ENCODE assay signal across 1 cellular context in genomic region chr20:4720121-4720976, GRCh38.
TF ChIP-seq lines count a peak whose summit lies in the region.

No MANE protein-coding gene starts in this region.

TF ChIP-seq in HepG2, 621 proteins besides CTCF, POLR2A, EP300 and RAD21 (continued from another document and continues in another):
- peak; percentile 69; the same call in 1 of the 2 replicates for TF ChIP-seq ZNF710 (CRISPR knock-in tag; IDR thresholded peaks at IDR 0.05; ENCODE audit: borderline replicate concordance)
- TF ChIP-seq ZNF704 (CRISPR knock-in tag; IDR thresholded peaks at IDR 0.05; ENCODE audit: borderline replicate concordance): no peak
- no peak for TF ChIP-seq ZNF101 (CRISPR knock-in tag; IDR thresholded peaks at IDR 0.05; ENCODE audit: borderline replicate concordance, low read depth)
- no peak for TF ChIP-seq NR3C1 (CRISPR knock-in tag; IDR thresholded peaks at IDR 0.05)
- no peak for TF ChIP-seq ZNF143 (CRISPR knock-in tag; IDR thresholded peaks at IDR 0.05)
- TF ChIP-seq ATF2 (CRISPR knock-in tag; IDR thresholded peaks at IDR 0.05): no peak
- 0 out of 2 replicates have a peak, but pooled peaks have one; percentile 48 for TF ChIP-seq FOXA1 (IDR thresholded peaks at IDR 0.05)
- TF ChIP-seq FOXA1 (CRISPR knock-in tag; IDR thresholded peaks at IDR 0.05): peak; percentile 87
- TF ChIP-seq ZSCAN31 (CRISPR knock-in tag; IDR thresholded peaks at IDR 0.05; ENCODE audit: low read depth): no peak
- TF ChIP-seq STAT6 (CRISPR knock-in tag; IDR thresholded peaks at IDR 0.05; ENCODE audit: borderline replicate concordance): no peak
- TF ChIP-seq RNF219 (CRISPR knock-in tag; IDR thresholded peaks at IDR 0.05): 0 out of 2 replicates have a peak, but pooled peaks have one; percentile 28
- TF ChIP-seq ZHX2 (IDR thresholded peaks at IDR 0.05; ENCODE audit: low read depth): no peak
- no peak for TF ChIP-seq ZHX2 (CRISPR knock-in tag; IDR thresholded peaks at IDR 0.05; ENCODE audit: borderline replicate concordance)
- TF ChIP-seq GFI1 (CRISPR knock-in tag; IDR thresholded peaks at IDR 0.05; ENCODE audit: borderline replicate concordance): no peak
- no peak for TF ChIP-seq ZNF567 (CRISPR knock-in tag; IDR thresholded peaks at IDR 0.05; ENCODE audit: borderline replicate concordance)
- TF ChIP-seq MLLT10 (CRISPR knock-in tag; IDR thresholded peaks at IDR 0.05): no peak
- TF ChIP-seq THAP8 (CRISPR knock-in tag; IDR thresholded peaks at IDR 0.05; ENCODE audit: borderline replicate concordance): no peak
- TF ChIP-seq HOMEZ (CRISPR knock-in tag; IDR thresholded peaks at IDR 0.05; ENCODE audit: low read depth): peak; percentile 74
- TF ChIP-seq MXD4 (CRISPR knock-in tag; IDR thresholded peaks at IDR 0.05): no peak
- peak; percentile 48 for TF ChIP-seq ZFY (CRISPR knock-in tag; IDR thresholded peaks at IDR 0.05)
- TF ChIP-seq ZNF350 (CRISPR knock-in tag; IDR thresholded peaks at IDR 0.05; ENCODE audit: borderline replicate concordance, low read depth): peak; percentile 50; the same call in 1 of the 2 replicates
- no peak for TF ChIP-seq ZNF343 (CRISPR knock-in tag; IDR thresholded peaks at IDR 0.05)
- TF ChIP-seq ZNF773 (CRISPR knock-in tag; IDR thresholded peaks at IDR 0.05; ENCODE audit: borderline replicate concordance): no peak
- no peak for TF ChIP-seq ZNF775 (CRISPR knock-in tag; IDR thresholded peaks at IDR 0.05; ENCODE audit: borderline replicate concordance)
- no peak for TF ChIP-seq ATF3 (CRISPR knock-in tag; IDR thresholded peaks at IDR 0.05)
- no peak for TF ChIP-seq ZNF891 (CRISPR knock-in tag; IDR thresholded peaks at IDR 0.05)
- peak; percentile 49; the same call in 1 of the 2 replicates for TF ChIP-seq SIN3B (IDR thresholded peaks at IDR 0.05; ENCODE audit: low read length)
- no peak for TF ChIP-seq ZSCAN12 (CRISPR knock-in tag; IDR thresholded peaks at IDR 0.05)
- peak; percentile 98 for TF ChIP-seq STAG1 (CRISPR knock-in tag; IDR thresholded peaks at IDR 0.05)
- peak; percentile 85; the same call in 1 of the 2 replicates for TF ChIP-seq TARDBP (CRISPR knock-in tag; IDR thresholded peaks at IDR 0.05)
- no peak for TF ChIP-seq GATA4 (IDR thresholded peaks at IDR 0.05; ENCODE audit: borderline replicate concordance, low read depth)
- TF ChIP-seq TEAD3 (CRISPR knock-in tag; optimal IDR thresholded peaks at IDR 0.05; ENCODE audit: borderline replicate concordance): peak; percentile 93
- no peak for TF ChIP-seq ZNF432 (CRISPR knock-in tag; IDR thresholded peaks at IDR 0.05; ENCODE audit: borderline replicate concordance)
- TF ChIP-seq REST (IDR thresholded peaks at IDR 0.05; ENCODE audit: borderline replicate concordance in 1 of 2, low read depth in 1 of 2, low read length in 2 of 2): no peak
